In genomic region chr17:45979137-45979536, GRCh38 we compare ENCODE assay signal across 39 cellular contexts. TPM values are rescaled to one million over a fixed set of nuclear protein-coding genes. Genes with fewer than 3 reads are reported as not detected.
"Had no signal": no experiment of that assay in that cellular context is flagged by ENCODE, and none has a peak within 500 bp of the region (broad histone marks: within the 10 kb centered on the region; RNA-seq: fewer than 3 reads in every experiment).

No MANE protein-coding gene starts in this region.

- H3K4me1 ChIP-seq: adrenal gland, ascending aorta, body of pancreas, breast epithelium had no signal

- H3K36me3 ChIP-seq: adrenal gland, ascending aorta, brain microvascular endothelial cell, breast epithelium, cardiac muscle cell had no signal

- H3K27me3 ChIP-seq: adrenal gland, ascending aorta, body of pancreas, brain microvascular endothelial cell, breast epithelium, cardiac muscle cell had no signal

- H3K27ac ChIP-seq: adrenal gland, ascending aorta, body of pancreas, brain microvascular endothelial cell, breast epithelium, cardiac muscle cell had no signal

- FAIRE-seq: astrocyte, bronchial epithelial cell had no signal

- ATAC-seq: activated naive CD4-positive, alpha-beta T cell treated with anti-CD3 and anti-CD28 coated beads, Interleukin-2, amount 50 U/mL, for 72 hours; activated naive CD8-positive, alpha-beta T cell treated with anti-CD3 and anti-CD28 coated beads, Interleukin-2, amount 50 U/mL, for 24 hours; activated T-cell treated with anti-CD3 and anti-CD28 coated beads, Interleukin-2, amount 50 U/mL, for 4 hours; activated T-cell treated with anti-CD3 and anti-CD28 coated beads, Interleukin-2, amount 50 U/mL, for 72 hours; activated T-helper 17 cell treated with anti-CD3 and anti-CD28 coated beads, Interleukin-2, amount 50 U/mL, for 72 hours; body of pancreas had no signal

- H3K4me3 ChIP-seq: adrenal gland, ascending aorta, body of pancreas, breast epithelium, cardiac muscle cell had no signal

- DNase-seq: activated effector memory CD4-positive, alpha-beta T cell treated with anti-CD3 and anti-CD28 coated beads, Interleukin-2, amount 50 U/mL, for 16 hours; activated effector memory CD4-positive, alpha-beta T cell treated with Interleukin-2 at 50 U/mL for 16 hours; activated gamma-delta T cell; activated gamma-delta T cell treated with Interleukin-2 at 50 U/mL for 16 hours; activated naive CD4-positive, alpha-beta T cell; activated naive CD4-positive, alpha-beta T cell treated with anti-CD3 and anti-CD28 coated beads for 36 hours; activated naive CD4-positive, alpha-beta T cell treated with anti-CD3 and anti-CD28 coated beads, Interleukin-2, amount 10 ng/mL, durations not matched to agents 7 days and 5 days; activated naive CD4-positive, alpha-beta T cell treated with anti-CD3 and anti-CD28 coated beads, Interleukin-2, amount 50 U/mL, for 16 hours; activated naive CD4-positive, alpha-beta T cell treated with Interleukin-2 at 50 U/mL for 16 hours; activated naive CD8-positive, alpha-beta T cell treated with anti-CD3 and anti-CD28 coated beads for 36 hours; activated naive CD8-positive, alpha-beta T cell treated with anti-CD3 and anti-CD28 coated beads, Interleukin-2, amount 10 ng/mL, durations not matched to agents 7 days and 5 days; activated naive CD8-positive, alpha-beta T cell treated with anti-CD3 and anti-CD28 coated beads, Interleukin-2, amount 50 U/mL, for 24 hours; activated T-cell treated with anti-CD3 and anti-CD28 coated beads, Interleukin-2, amount 50 U/mL, for 1 hour; activated T-cell treated with anti-CD3 and anti-CD28 coated beads, Interleukin-2, amount 50 U/mL, for 24 hours; activated T-cell treated with anti-CD3 and anti-CD28 coated beads, Interleukin-2, amount 50 U/mL, for 4 hours; activated T-cell treated with anti-CD3 and anti-CD28 coated beads, Interleukin-2, amount 50 U/mL, for 48 hours; activated T-cell treated with anti-CD3 and anti-CD28 coated beads, Interleukin-2, amount 50 U/mL, for 72 hours; adrenal gland; amniotic stem cell; amygdala; anterior cingulate cortex; body of pancreas; brain microvascular endothelial cell; caudate nucleus; central memory CD4-positive, alpha-beta T cell; cerebellar nuclear complex had no signal

- H3K9me3 ChIP-seq: adrenal gland, ascending aorta, body of pancreas, breast epithelium had no signal

RNA-seq across cellular contexts. Expression of gene STH, which starts 19.9 kb away (rescaled TPM):
- total RNA-seq: activated naive CD4-positive, alpha-beta T cell treated with anti-CD3 and anti-CD28 coated beads for 36 hours; activated naive CD4-positive, alpha-beta T cell treated with anti-CD3 and anti-CD28 coated beads, Interleukin-2, amount 50 U/mL, for 72 hours; activated naive CD8-positive, alpha-beta T cell treated with anti-CD3 and anti-CD28 coated beads for 36 hours; activated naive CD8-positive, alpha-beta T cell treated with anti-CD3 and anti-CD28 coated beads, Interleukin-2, amount 10 ng/mL, durations not matched to agents 7 days and 5 days; activated T-cell treated with anti-CD3 and anti-CD28 coated beads, Interleukin-2, amount 50 U/mL, for 4 hours; activated T-cell treated with anti-CD3 and anti-CD28 coated beads, Interleukin-2, amount 50 U/mL, for 72 hours; activated T-helper 1 cell treated with anti-CD3 and anti-CD28 coated beads, Interleukin-12 subunit alpha, Interleukin-12 subunit beta, Interleukin-2, Interleukin-4 antibody, amounts not matched to agents 30 ng/mL and 10 ng/mL and 1 ng/mL, durations not matched to agents 14 hours and 24 hours and 36 hours; activated T-helper 17 cell treated with anti-CD3 and anti-CD28 coated beads, Interleukin-2, amount 50 U/mL, for 72 hours; activated T-helper 2 cell treated with anti-CD3 and anti-CD28 coated beads, Interferon-gamma antibody, Interleukin-2, Interleukin-4, amounts not matched to agents 10 μg/mL and 5 μg/mL and 100 μg/mL, durations not matched to agents 14 hours and 24 hours and 36 hours; adrenal gland; aorta; ascending aorta; astrocyte; body of pancreas; breast epithelium; bronchial epithelial cell; cardiac muscle cell; cardiac septum; chondrocyte had no signal
- polyA plus RNA-seq: adipose tissue, adrenal gland, aorta, cardiac muscle cell had no signal
